In the genomic region with DNA sequence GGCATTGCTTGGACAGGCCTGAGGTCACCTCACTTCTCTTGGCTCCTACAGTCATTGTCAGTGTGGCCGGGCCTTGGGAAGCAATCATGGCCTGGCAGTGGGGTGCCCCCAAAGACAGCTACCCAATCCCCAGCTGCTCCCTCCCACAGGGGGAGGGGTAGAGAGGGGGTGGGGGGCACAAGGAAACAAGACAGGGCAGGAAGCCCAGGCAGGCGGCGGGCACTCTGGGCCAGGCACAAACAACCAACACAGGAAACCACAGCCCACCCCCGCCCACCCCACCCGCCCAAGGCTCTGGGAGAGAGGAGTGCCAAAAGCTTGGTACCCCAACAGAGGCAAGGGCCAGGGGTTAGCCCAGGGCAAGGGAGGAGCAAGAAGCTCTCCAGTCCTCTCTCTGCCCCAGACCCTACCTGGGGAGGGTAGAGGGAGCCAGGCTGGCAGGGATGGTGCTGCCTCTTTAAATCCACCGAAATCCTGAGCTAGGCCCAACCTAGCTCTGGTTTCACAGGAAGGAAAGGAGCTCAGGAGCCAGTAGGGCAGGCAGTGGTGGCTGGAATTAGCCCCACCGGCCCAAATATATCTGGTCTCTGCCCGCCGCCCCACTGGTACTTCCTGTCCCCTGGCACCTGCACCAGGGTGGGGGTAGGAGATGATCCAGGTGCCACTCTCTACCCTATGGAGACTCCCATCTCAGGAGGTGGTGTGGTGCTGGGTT, we compare ENCODE assay signal across 9 cellular contexts. TPM values are rescaled to one million over a fixed set of nuclear protein-coding genes. Genes with fewer than 3 reads are reported as not detected.
DNase-seq lines count a peak whose midpoint lies in the region; ATAC-seq lines count a peak whose summit lies in the region.
"Had no signal": no experiment of that assay in that cellular context is flagged by ENCODE, and none has a peak within 500 bp of the region (broad histone marks: within the 10 kb centered on the region; RNA-seq: fewer than 3 reads in every experiment).

No MANE protein-coding gene starts in this region.

- CTCF ChIA-PET in activated naive CD4-positive, alpha-beta T cell treated with anti-CD3 and anti-CD28 coated beads for 36 hours (lab: Charles Lee), result interaction anchor here (1.0 to 3.4 kb wide), 4 partner anchors 9 to 224 kb away, joined by 3 to 14 read pairs (median 5); partner anchors contain the start of gene DDX6

- peak; percentile 5 for ATAC-seq in stimulated activated naive CD8-positive, alpha-beta T cell treated with anti-CD3 and anti-CD28 coated beads, Interleukin-15, amount 100 ng/mL, for 72 hours

- peak overlapping the region; percentile 82; the same call in 1 of the 2 replicates for H3K9ac ChIP-seq in iPS-20b (ENCODE audit: low read depth, low read length)

- H3K4me1 ChIP-seq in iPS-20b (ENCODE audit: insufficient read depth, low read length), result peaks cover 61% of the 10 kb centered on the region

- peak overlapping the region; percentile 70; the same call in 1 of the 2 replicates for H3K4me3 ChIP-seq in iPS-20b (ENCODE audit: low read length)

- peak overlapping the region; percentile 99 for H3K27ac Mint-ChIP-seq in activated naive CD4-positive, alpha-beta T cell treated with anti-CD3 and anti-CD28 coated beads for 36 hours
- peak overlapping the region; percentile 72 to 86 for H3K27ac Mint-ChIP-seq in stimulated activated naive CD8-positive, alpha-beta T cell treated with anti-CD3 and anti-CD28 coated beads, Interleukin-15, amount 100 ng/mL, for 72 hours

- peak overlapping the region; percentile 82 for H3K4me3 Mint-ChIP-seq in activated naive CD4-positive, alpha-beta T cell treated with anti-CD3 and anti-CD28 coated beads for 36 hours
- peak overlapping the region; percentile 84 to 97 for H3K4me3 Mint-ChIP-seq in stimulated activated naive CD8-positive, alpha-beta T cell treated with anti-CD3 and anti-CD28 coated beads, Interleukin-15, amount 100 ng/mL, for 72 hours

- H3K9me3 Mint-ChIP-seq in activated naive CD4-positive, alpha-beta T cell treated with anti-CD3 and anti-CD28 coated beads for 36 hours, result no peaks in the 10 kb centered on the region
- H3K9me3 Mint-ChIP-seq in stimulated activated naive CD8-positive, alpha-beta T cell treated with anti-CD3 and anti-CD28 coated beads, Interleukin-15, amount 100 ng/mL, for 72 hours, result no peaks in the 10 kb centered on the region

- no peaks in the 10 kb centered on the region for H3K36me3 ChIP-seq in iPS-20b (ENCODE audit: insufficient read depth, low read depth, low read length)

- peaks cover 13% of the 10 kb centered on the region for H3K36me3 Mint-ChIP-seq in activated naive CD4-positive, alpha-beta T cell treated with anti-CD3 and anti-CD28 coated beads for 36 hours (ENCODE audit: low read depth)

- peak overlapping the region; percentile 87 for H3K27ac ChIP-seq in iPS-20b (ENCODE audit: low read length)

- intact Hi-C loops in activated naive CD4-positive, alpha-beta T cell treated with anti-CD3 and anti-CD28 coated beads for 36 hours (cut with micrococcal nuclease), result loop anchor here (1.0 to 5.0 kb wide), 4 partner anchors 37 to 184 kb away; a partner anchor contains a TSS

- peaks cover 82% of the 10 kb centered on the region for H3K4me1 Mint-ChIP-seq in activated naive CD4-positive, alpha-beta T cell treated with anti-CD3 and anti-CD28 coated beads for 36 hours (ENCODE audit: low read depth)
- peaks cover 97% of the 10 kb centered on the region for H3K4me1 Mint-ChIP-seq in stimulated activated naive CD8-positive, alpha-beta T cell treated with anti-CD3 and anti-CD28 coated beads, Interleukin-15, amount 100 ng/mL, for 72 hours

- H3K9me3 ChIP-seq in iPS-20b (ENCODE audit: insufficient read depth, low read depth, low read length), result no peaks in the 10 kb centered on the region

- no peaks in the 10 kb centered on the region for H3K27me3 Mint-ChIP-seq in activated naive CD4-positive, alpha-beta T cell treated with anti-CD3 and anti-CD28 coated beads for 36 hours (ENCODE audit: low read depth)
- H3K27me3 Mint-ChIP-seq in stimulated activated naive CD8-positive, alpha-beta T cell treated with anti-CD3 and anti-CD28 coated beads, Interleukin-15, amount 100 ng/mL, for 72 hours, result no peaks in the 10 kb centered on the region

- DNase-seq in DMS 273 (lab: John Stamatoyannopoulos, UW; ENCODE audit: unreplicated experiment) (peak; percentile 24), DMS 273 treated with DMSO at 0.1 percent for 48 hours (lab: John Stamatoyannopoulos, UW) (no peak), cerebellum (ENCODE audit: low spot score) (no peak), AG20443 (ENCODE audit: low spot score) (no peak), occipital lobe (lab: John Stamatoyannopoulos, UW) (no peak)
- DNase-seq in activated naive CD4-positive, alpha-beta T cell treated with anti-CD3 and anti-CD28 coated beads for 36 hours, result peak; percentile 51
- DNase-seq in stimulated activated naive CD8-positive, alpha-beta T cell treated with anti-CD3 and anti-CD28 coated beads, Interleukin-15, amount 100 ng/mL, for 72 hours, result peak in 1 of 2 donors; percentile 58

- no peaks in the 10 kb centered on the region for H3K27me3 ChIP-seq in iPS-20b (ENCODE audit: insufficient read depth, low read length)

RNA-seq across cellular contexts. Expression of gene BCL9L, which starts 12.2 kb away (rescaled TPM):
- 10 to 100 TPM; 33.3 to 36.1 TPM for total RNA-seq in activated naive CD4-positive, alpha-beta T cell treated with anti-CD3 and anti-CD28 coated beads for 36 hours
- total RNA-seq in cerebellum, result 7.9 TPM
- 11.5 TPM for total RNA-seq in occipital lobe

RNA-seq across cellular contexts. Expression of gene CXCR5, which starts 29.9 kb away (rescaled TPM):
- total RNA-seq in activated naive CD4-positive, alpha-beta T cell treated with anti-CD3 and anti-CD28 coated beads for 36 hours, result 10 to 100 TPM; 25.6 to 26.1 TPM
- not detected for total RNA-seq in cerebellum
- not detected for total RNA-seq in occipital lobe

RNA-seq across cellular contexts. Expression of gene UPK2, which starts 42.5 kb away (rescaled TPM):
- total RNA-seq in activated naive CD4-positive, alpha-beta T cell treated with anti-CD3 and anti-CD28 coated beads for 36 hours, result under 1 TPM; 0.25 to 0.45 TPM
- total RNA-seq in cerebellum, result not detected
- not detected for total RNA-seq in occipital lobe
- total RNA-seq: T-helper 1 cell treated with Interleukin-12 subunit alpha and Interleukin-12 subunit beta and Interleukin-4 antibody, amounts not matched to agents 30 ng/mL and 1 ng/mL, for 36 hours had no signal

RNA-seq across cellular contexts. Expression of gene FOXR1, which starts 58.0 kb away (rescaled TPM):
- total RNA-seq in activated naive CD4-positive, alpha-beta T cell treated with anti-CD3 and anti-CD28 coated beads for 36 hours, result not detected
- total RNA-seq in cerebellum, result not detected
- 0.31 TPM for total RNA-seq in occipital lobe
- total RNA-seq: T-helper 1 cell treated with Interleukin-12 subunit alpha and Interleukin-12 subunit beta and Interleukin-4 antibody, amounts not matched to agents 30 ng/mL and 1 ng/mL, for 36 hours had no signal

Comparison
In these comparisons a context has a peak if more than half of its experiments do, and no peak if none do; other contexts are left out.
1. DNase-seq: peak in DMS 273 (single experiment) and activated naive CD4-positive, alpha-beta T cell treated with anti-CD3 and anti-CD28 coated beads for 36 hours (single experiment); none in DMS 273 treated with DMSO at 0.1 percent for 48 hours (single experiment), cerebellum (single experiment), AG20443 (single experiment) and occipital lobe (single experiment).
2. RNA of gene CXCR5, which starts 29.9 kb away (total RNA-seq): 25.6 to 26.1 TPM in activated naive CD4-positive, alpha-beta T cell treated with anti-CD3 and anti-CD28 coated beads for 36 hours; not detected in cerebellum (single experiment) and not detected in occipital lobe (single experiment); every median in the first group is over 10 times any median in the second.